Comparison of ENCODE assay signal across 26 cellular contexts in genomic region chr4:55849724-55850123, GRCh38. TPM values are rescaled to one million over a fixed set of nuclear protein-coding genes. Genes with fewer than 3 reads are reported as not detected.
DNase-seq lines count a peak whose midpoint lies in the region; ATAC-seq, FAIRE-seq and TF ChIP-seq lines count a peak whose summit lies in the region.
"Had no signal": no experiment of that assay in that cellular context is flagged by ENCODE, and none has a peak within 500 bp of the region (broad histone marks: within the 10 kb centered on the region; RNA-seq: fewer than 3 reads in every experiment).

No MANE protein-coding gene starts in this region.

- CTCF ChIA-PET in PC-3 (lab: Charles Lee), result no interaction called here

- peaks cover 18% of the 10 kb centered on the region for H3K4me1 Mint-ChIP-seq in endodermal cell

- DNase-seq in BE2C, result no peak
- no peak for DNase-seq in HFF-Myc (ENCODE audit: extremely low read depth, low read depth)
- DNase-seq in PC-3, result no peak
- no peak for DNase-seq in endodermal cell
- DNase-seq in D721Med (ENCODE audit: insufficient read length, low spot score), result no peak
- DNase-seq in anterior cingulate cortex (lab: John Stamatoyannopoulos, UW), result no peak
- DNase-seq in HT-29 (ENCODE audit: low spot score), result no peak
- DNase-seq: 8988T, ACHN, Calu3, DMS153, NCI-H1092, NCI-H1436, NCI-H187 treated with DMSO at 0.1 percent for 48 hours, NCI-H748 treated with DMSO at 0.1 percent for 48 hours, PC-9, SJCRH30 had no signal

- H3F3A ChIP-seq in PC-3 (ENCODE audit: low read length, unreplicated experiment), result no peaks in the 10 kb centered on the region

- ATAC-seq in PC-3 (no peak), GM21367 (IDR thresholded peaks at IDR 0.05; ENCODE audit: unreplicated experiment) (no peak)
- ATAC-seq: Right ventricle myocardium inferior, SK-N-SH treated with all-trans-retinoic acid at 6 μM for 48 hours had no signal

- H2AFZ ChIP-seq in PC-3 (ENCODE audit: low read length), result no peak overlapping the region
- H2AFZ ChIP-seq: PC-9 had no signal

- H3K27me3 Mint-ChIP-seq in endodermal cell (ENCODE audit: insufficient read depth), result peaks cover 2% of the 10 kb centered on the region

- no peaks in the 10 kb centered on the region for H3K36me3 ChIP-seq in BE2C
- no peaks in the 10 kb centered on the region for H3K36me3 ChIP-seq in PC-3 (ENCODE audit: low read depth, low read length)
- no peaks in the 10 kb centered on the region for H3K36me3 ChIP-seq in endodermal cell (ENCODE audit: control insufficient read depth, insufficient read depth, low read length)
- H3K36me3 ChIP-seq: HAP-1, SJCRH30 had no signal

- H3K79me2 ChIP-seq in PC-3 (ENCODE audit: low read length), result peaks cover 11% of the 10 kb centered on the region

- intact Hi-C loops in PC-3 (cut with micrococcal nuclease), result no loop called here

- H3K27ac Mint-ChIP-seq in endodermal cell, result no peak overlapping the region

- H3K27me3 ChIP-seq in BE2C (no peaks in the 10 kb centered on the region), PC-3 (ENCODE audit: low read length) (no peaks in the 10 kb centered on the region), endodermal cell (ENCODE audit: control insufficient read depth, insufficient read depth, low read length, poor library complexity, severe bottlenecking) (no peaks in the 10 kb centered on the region)
- H3K27me3 ChIP-seq: SJCRH30 had no signal

- peaks cover 6% of the 10 kb centered on the region for H3K9me3 Mint-ChIP-seq in endodermal cell

- H3K9me2 ChIP-seq in PC-3 (replicated peaks; ENCODE audit: low read length), result no peaks in the 10 kb centered on the region

- no peak overlapping the region for H3K4me3 Mint-ChIP-seq in endodermal cell

- 0 out of 2 replicates have a peak, but pooled peaks have one; percentile 3 for TF ChIP-seq CTCF in BE2C (IDR thresholded peaks at IDR 0.05; ENCODE audit: low read depth, low read length)
- TF ChIP-seq CTCF in HFF-Myc (IDR thresholded peaks at IDR 0.05; ENCODE audit: low read depth, low read length, missing control alignments), result peak; percentile 6
- TF ChIP-seq CTCF in PC-3 (conservative IDR thresholded peaks at IDR 0.05; ENCODE audit: low read depth, low read length), result peak; percentile 20; the same call in 1 of the 2 replicates
- TF ChIP-seq CTCF in endodermal cell (conservative IDR thresholded peaks at IDR 0.05), result peak; percentile 30
- TF ChIP-seq CTCF in D721Med (IDR thresholded peaks at IDR 0.05; ENCODE audit: insufficient read depth, missing control alignments), result no peak

- FAIRE-seq in D721Med (lab: Jason Lieb, UNC), result no peak
- FAIRE-seq: GM18507 had no signal

- H3K4me1 ChIP-seq in BE2C (no peaks in the 10 kb centered on the region), PC-3 (ENCODE audit: insufficient read depth, low read length) (peaks cover 10% of the 10 kb centered on the region), endodermal cell (ENCODE audit: control insufficient read depth, insufficient read depth, low read length) (no peaks in the 10 kb centered on the region)
- H3K4me1 ChIP-seq: SJCRH30 had no signal

- POLR2A ChIA-PET in PC-3 (lab: Charles Lee; ENCODE audit: unreplicated experiment), result no interaction called here

- no peak overlapping the region for H3K4me2 ChIP-seq in PC-3 (ENCODE audit: low read length)
- H3K4me2 ChIP-seq: KMS-11, PC-9 had no signal

- no peak overlapping the region for H3K4me3 ChIP-seq in BE2C (ENCODE audit: low read depth, low read length)
- no peak overlapping the region for H3K4me3 ChIP-seq in HFF-Myc (replicated peaks; ENCODE audit: low read depth, low read length)
- no peak overlapping the region for H3K4me3 ChIP-seq in PC-3 (ENCODE audit: low read length)
- H3K4me3 ChIP-seq in endodermal cell (ENCODE audit: low read length), result no peak overlapping the region
- H3K4me3 ChIP-seq: HAP-1, PC-9, SJCRH30 had no signal

- no peaks in the 10 kb centered on the region for H3K9me3 ChIP-seq in BE2C
- no peaks in the 10 kb centered on the region for H3K9me3 ChIP-seq in PC-3 (ENCODE audit: low read length)
- H3K9me3 ChIP-seq in endodermal cell (ENCODE audit: control insufficient read depth, low read length), result peaks cover 5% of the 10 kb centered on the region

- H4K20me1 ChIP-seq in PC-3 (ENCODE audit: low read length), result no peaks in the 10 kb centered on the region

- no peaks in the 10 kb centered on the region for H3K36me3 Mint-ChIP-seq in endodermal cell (ENCODE audit: low read depth)

- BruUV-seq in PC-3 (replicated peaks; lab: Mats Ljungman, UMichigan), result no TSS peak

- WGBS in endodermal cell (ENCODE audit: insufficient coverage in 1 of 2, insufficient read length in 1 of 2), 2 experiments, result 92 to 95% methylated on average over 7 to 9 of the region's 9 CpGs

- H3K9ac ChIP-seq in PC-3 (ENCODE audit: low read length), result no peak overlapping the region
- H3K9ac ChIP-seq in endodermal cell (ENCODE audit: extremely low read depth, low read length, poor library complexity, severe bottlenecking), result no peak overlapping the region
- H3K9ac ChIP-seq: KMS-11 had no signal

- H3K27ac ChIP-seq in PC-3 (ENCODE audit: low read length) (no peak overlapping the region), endodermal cell (ENCODE audit: low read depth, low read length) (no peak overlapping the region)
- H3K27ac ChIP-seq: KMS-11, PC-9, SJCRH30 had no signal

RNA-seq across cellular contexts. Expression of gene EXOC1, which starts 3.7 kb away (rescaled TPM):
- polyA plus RNA-seq in BE2C (2012; ENCODE audit: insufficient read depth, insufficient read length, low read depth), result 12.8 TPM
- total RNA-seq in PC-3 (2014; rRNA removed) (23.7 and 37.4 TPM in 2 replicates), endodermal cell (10 to 100 TPM; 26.5 to 26.9 TPM)
- 31.5 TPM for polyA plus RNA-seq in endodermal cell (2013, experiment 1 of 2)
- 28.5 TPM for polyA plus RNA-seq in endodermal cell (2013, experiment 2 of 2)
- total RNA-seq in HT-29 (2014; rRNA removed; shearing (Covaris generic)), result 11.1 and 11.2 TPM in 2 replicates

RNA-seq across cellular contexts. Expression of gene EXOC1L, which starts 30.1 kb away (rescaled TPM):
- not detected for polyA plus RNA-seq in BE2C (2012; ENCODE audit: insufficient read depth, insufficient read length, low read depth)
- total RNA-seq in PC-3 (2014; rRNA removed), result not detected in 2 replicates
- not detected for total RNA-seq in endodermal cell
- not detected for polyA plus RNA-seq in endodermal cell (2013, experiment 1 of 2)
- polyA plus RNA-seq in endodermal cell (2013, experiment 2 of 2), result not detected
- not detected in 2 replicates for total RNA-seq in HT-29 (2014; rRNA removed; shearing (Covaris generic))
- total RNA-seq: Calu3, HT1080, PC-9, Right ventricle myocardium inferior, RPMI7951, SJCRH30 had no signal
- polyA plus RNA-seq: BJ had no signal
